ENCODE assay signal across 23 cellular contexts in genomic region chr13:51628059-51628852, GRCh38. TPM values are rescaled to one million over a fixed set of nuclear protein-coding genes. Genes with fewer than 3 reads are reported as not detected.
DNase-seq lines count a peak whose midpoint lies in the region; ATAC-seq, FAIRE-seq and TF ChIP-seq lines count a peak whose summit lies in the region.
"Had no signal": no experiment of that assay in that cellular context is flagged by ENCODE, and none has a peak within 500 bp of the region (broad histone marks: within the 10 kb centered on the region; RNA-seq: fewer than 3 reads in every experiment).

No MANE protein-coding gene starts in this region.

- TF ChIP-seq POLR2A in H1 (IDR thresholded peaks at IDR 0.05; ENCODE audit: control extremely low read depth in 1 of 2, low read depth in 2 of 2, low read length in 2 of 2): no peak

- no peaks in the 10 kb centered on the region for H3K36me3 ChIP-seq in H1 (ENCODE audit: control insufficient read depth in 2 of 4, insufficient read depth in 4 of 4, low read length in 3 of 4)
- H3K36me3 ChIP-seq in osteoblast (ENCODE audit: insufficient read depth, low read length): no peaks in the 10 kb centered on the region
- H3K36me3 ChIP-seq: adrenal gland, brain microvascular endothelial cell, esophagus squamous epithelium, ovary, right atrium auricular region had no signal

- no peak overlapping the region for H2BK120ac ChIP-seq in H1 (replicated peaks; ENCODE audit: low read depth, low read length)

- no peak overlapping the region for H2BK15ac ChIP-seq in H1 (ENCODE audit: low read length)

- H2BK20ac ChIP-seq in H1 (ENCODE audit: low read length): no peak overlapping the region

- H3K23me2 ChIP-seq in H1 (ENCODE audit: low read depth, low read length): no peaks in the 10 kb centered on the region

- no peak overlapping the region for H3K4ac ChIP-seq in H1 (replicated peaks; ENCODE audit: insufficient read length, low read depth, low read length)

- no peak overlapping the region for H4K91ac ChIP-seq in H1 (replicated peaks; ENCODE audit: insufficient read length, low read length)

- WGBS in H1 (ENCODE audit: extremely low coverage in 1 of 2, insufficient coverage in 1 of 2, insufficient read length in 1 of 2, insufficient replicate concordance in 2 of 2, low coverage in 1 of 2, low lambda C conversion rate in 2 of 2, missing lambda C conversion rate in 1 of 2), 2 experiments: 93% methylated on average over 19 of the region's 21 CpGs; no CpG with 5 or more reads in 1 of the 2 experiments

- no peak overlapping the region for H3K14ac ChIP-seq in H1 (ENCODE audit: insufficient read length)

- TF ChIP-seq RAD21 in H1 (IDR thresholded peaks at IDR 0.05 in 1 of 2, conservative IDR thresholded peaks at IDR 0.05 in 1 of 2; ENCODE audit: low read depth in 2 of 2, low read length in 2 of 2): no peak

- no peak overlapping the region for H3K4me3 ChIP-seq in H1 (ENCODE audit: extremely low read depth in 1 of 4, insufficient read depth in 2 of 4, low read depth in 3 of 4, low read length in 4 of 4)
- H3K4me3 ChIP-seq in osteoblast (ENCODE audit: insufficient read depth, low read length): no peak overlapping the region
- H3K4me3 ChIP-seq: adrenal gland, esophagus squamous epithelium, ovary, right atrium auricular region had no signal

- H3K27ac ChIP-seq in H1 (ENCODE audit: low read depth, low read length) (no peak overlapping the region), osteoblast (ENCODE audit: low read depth, low read length) (peak overlapping the region; percentile 95)
- H3K27ac ChIP-seq: brain microvascular endothelial cell, esophagus squamous epithelium, ovary, right atrium auricular region had no signal

- peak; percentile 77 for DNase-seq in DMS 273 (lab: John Stamatoyannopoulos, UW; ENCODE audit: unreplicated experiment)
- peak; percentile 85 for DNase-seq in NCI-H524 treated with DMSO at 0.1 percent for 48 hours (lab: John Stamatoyannopoulos, UW)
- no peak for DNase-seq in H1 (ENCODE audit: low read depth in 1 of 2, low spot score in 2 of 2)
- DNase-seq in osteoblast (ENCODE audit: insufficient read length, low spot score, missing footprints): no peak
- no peak for DNase-seq in NCI-H1930 (lab: John Stamatoyannopoulos, UW)
- no peak for DNase-seq in GM13976 (ENCODE audit: low spot score)
- DNase-seq: activated CD4-positive, alpha-beta memory T cell treated with anti-CD3 and anti-CD28 coated beads for 36 hours; activated CD4-positive, CD25-positive, alpha-beta regulatory T cell; activated T-cell treated with anti-CD3 and anti-CD28 coated beads for 4 hours; adrenal gland; brain microvascular endothelial cell; CD4-positive, alpha-beta T cell; effector memory CD8-positive, alpha-beta T cell; esophagus squamous epithelium; GDM1; Karpas-422; NCI-H187; ovary; T1000 had no signal

- no peak overlapping the region for H3K9ac ChIP-seq in H1 (replicated peaks in 1 of 4; ENCODE audit: extremely low read depth in 1 of 4, low read depth in 3 of 4, low read length in 3 of 4)

- H3K79me1 ChIP-seq in H1 (ENCODE audit: low read depth, low read length): peaks cover 18% of the 10 kb centered on the region

- no peak overlapping the region for H2BK12ac ChIP-seq in H1 (ENCODE audit: low read depth, low read length)

- peaks cover 0 to 6% of the 10 kb centered on the region in 2 experiments for H4K20me1 ChIP-seq in H1 (replicated peaks in 1 of 2; ENCODE audit: control insufficient read depth in 1 of 2, insufficient read depth in 2 of 2, low read length in 2 of 2)
- no peaks in the 10 kb centered on the region for H4K20me1 ChIP-seq in osteoblast (ENCODE audit: insufficient read depth, low read length)

- H2AFZ ChIP-seq in H1 (ENCODE audit: low read length) (no peak overlapping the region), osteoblast (ENCODE audit: low read length) (no peak overlapping the region)

- no peak overlapping the region for H3K23ac ChIP-seq in H1 (ENCODE audit: insufficient read length)

- H2BK5ac ChIP-seq in H1 (ENCODE audit: low read depth, low read length): no peak overlapping the region

- no peak for TF ChIP-seq CTCF in H1 (IDR thresholded peaks at IDR 0.05; ENCODE audit: control extremely low read depth in 1 of 3, insufficient read depth in 1 of 3, low read depth in 1 of 3, low read length in 3 of 3)
- TF ChIP-seq CTCF in osteoblast (IDR thresholded peaks at IDR 0.05; ENCODE audit: extremely low read depth, low read depth, low read length): no peak
- no peak for TF ChIP-seq CTCF in GM13976 (IDR thresholded peaks at IDR 0.05; ENCODE audit: borderline replicate concordance, control extremely low read depth, extremely low read depth, insufficient read depth, missing control alignments)

- peaks cover 0 to 11% (median 1%) of the 10 kb centered on the region in 4 experiments; a peak in 2 of 7 replicates for H3K4me1 ChIP-seq in H1 (replicated peaks in 1 of 4; ENCODE audit: control insufficient read depth in 3 of 4, insufficient read depth in 4 of 4, low read length in 3 of 4)
- H3K4me1 ChIP-seq in osteoblast (ENCODE audit: insufficient read depth, low read length): peaks cover 69% of the 10 kb centered on the region

- no peaks in the 10 kb centered on the region for H3K27me3 ChIP-seq in H1 (replicated peaks in 1 of 4; ENCODE audit: control insufficient read depth in 3 of 4, extremely low read depth in 1 of 4, insufficient read depth in 3 of 4, low read length in 3 of 4)
- no peaks in the 10 kb centered on the region for H3K27me3 ChIP-seq in osteoblast (ENCODE audit: insufficient read depth, low read length)
- H3K27me3 ChIP-seq: adrenal gland, brain microvascular endothelial cell, esophagus squamous epithelium, ovary, right atrium auricular region had no signal

- H4K5ac ChIP-seq in H1 (ENCODE audit: insufficient read length, low read depth, low read length): no peak overlapping the region

- H3K56ac ChIP-seq in H1 (replicated peaks; ENCODE audit: insufficient read length, low read depth, low read length): no peak overlapping the region

- H3K79me2 ChIP-seq in H1 (ENCODE audit: control insufficient read depth in 1 of 2, insufficient read depth in 2 of 2, low read length in 2 of 2) (peaks cover 0 to 97% of the 10 kb centered on the region in 2 experiments; a peak in 3 of 4 replicates), osteoblast (ENCODE audit: insufficient read depth, low read length) (peaks cover 79% of the 10 kb centered on the region)

- H3K4me2 ChIP-seq in H1 (ENCODE audit: insufficient read depth in 1 of 2, low read depth in 2 of 2, low read length in 2 of 2): no peak overlapping the region
- H3K4me2 ChIP-seq in osteoblast (ENCODE audit: insufficient read depth, low read length): no peak overlapping the region

- H3K18ac ChIP-seq in H1 (ENCODE audit: extremely low read depth, low read length): no peak overlapping the region

- in situ Hi-C loops in GM13976 (cut with MboI; ENCODE audit: low sequenced_read_pairs, unreplicated experiment): no loop called here

- ATAC-seq in HG02623 (IDR thresholded peaks at IDR 0.05; ENCODE audit: unreplicated experiment): no peak
- ATAC-seq: effector memory CD8-positive, alpha-beta T cell had no signal

- no peak for TF ChIP-seq EP300 in H1 (IDR thresholded peaks at IDR 0.05; ENCODE audit: borderline replicate concordance in 1 of 2, low read depth in 2 of 2, low read length in 2 of 2)

- FAIRE-seq in H1 (lab: Jason Lieb, UNC): no peak
- FAIRE-seq: RCC 7860, urothelium cell line had no signal

- H3K9me3 ChIP-seq in H1 (ENCODE audit: insufficient read depth in 2 of 2, low read depth in 1 of 2, low read length in 1 of 2): no peaks in the 10 kb centered on the region
- H3K9me3 ChIP-seq in osteoblast (ENCODE audit: low read depth, low read length): no peaks in the 10 kb centered on the region
- H3K9me3 ChIP-seq: adrenal gland, esophagus squamous epithelium, ovary, right atrium auricular region had no signal

- CTCF ChIA-PET in H1 (lab: Charles Lee; ENCODE audit: partially characterized antibody): interaction anchor here (0.8 to 1.5 kb wide), 2 partner anchors 12 to 168 kb away, joined by 3 read pairs; no protein-coding TSS in a partner anchor

- POLR2A ChIA-PET in H1 (lab: Charles Lee; ENCODE audit: partially characterized antibody): interaction anchor here (1.0 to 1.9 kb wide), 4 partner anchors 12 to 43 kb away, joined by 3 to 5 read pairs (median 4); no protein-coding TSS in a partner anchor

- peak overlapping the region; percentile 66 for H4K8ac ChIP-seq in H1 (ENCODE audit: extremely low read depth, insufficient read depth, low read length)

- H2AK5ac ChIP-seq in H1 (ENCODE audit: low read depth, low read length): no peak overlapping the region

TF ChIP-seq in H1, 55 proteins besides CTCF, POLR2A, EP300 and RAD21:
- TF ChIP-seq JUN (IDR thresholded peaks at IDR 0.05; ENCODE audit: low read depth, low read length): no peak
- TF ChIP-seq TEAD4 (IDR thresholded peaks at IDR 0.05; ENCODE audit: low read depth, low read length): no peak
- TF ChIP-seq MAFK (IDR thresholded peaks at IDR 0.05; ENCODE audit: low read depth, low read length): no peak
- no peak for TF ChIP-seq RFX5 (IDR thresholded peaks at IDR 0.05; ENCODE audit: borderline replicate concordance, low read depth, low read length)
- TF ChIP-seq HDAC2 (IDR thresholded peaks at IDR 0.05; ENCODE audit: borderline replicate concordance in 1 of 2, low read depth in 2 of 2, low read length in 2 of 2): no peak
- TF ChIP-seq RNF2 (IDR thresholded peaks at IDR 0.05; ENCODE audit: borderline replicate concordance, low read depth, low read length, missing control alignments, poor library complexity, severe bottlenecking): no peak

RNA-seq across cellular contexts. Expression of gene WDFY2, which starts 44.0 kb away (rescaled TPM):
- 29.0 and 31.1 TPM in 2 replicates for total RNA-seq in H1 (2021; fragmentation: NEBNext Ultra II Directional; extraction: Animal tissue kit (Norgen Biotek cat#: 25700))
- 13.5 and 13.9 TPM in 2 replicates for polyA plus RNA-seq in H1 (2011; rRNA removed)
- polyA plus RNA-seq in H1 (2011; cell fraction: cytosol; rRNA removed): 18.9 TPM
- polyA plus RNA-seq in H1 (2011; cell fraction: nucleus; rRNA removed): 36.9 TPM
- polyA plus RNA-seq in H1 (2012, experiment 1 of 2): 16.2 to 20.8 TPM (median 18.3 TPM) in 4 replicates
- polyA plus RNA-seq in H1 (2012, experiment 2 of 2): 5.1 TPM
- 15.5 TPM for polyA plus RNA-seq in H1 (2013, experiment 1 of 2)
- 14.5 TPM for polyA plus RNA-seq in H1 (2013, experiment 2 of 2)
- 38.2 and 40.9 TPM in 2 replicates for polyA minus RNA-seq in H1 (2011; rRNA and poly(A)+ RNA removed)
- 16.6 TPM for polyA minus RNA-seq in H1 (2011; cell fraction: cytosol; rRNA and poly(A)+ RNA removed)
- 60.5 TPM for polyA minus RNA-seq in H1 (2011; cell fraction: nucleus; rRNA and poly(A)+ RNA removed)
- 11.2 and 11.9 TPM in 2 replicates for total RNA-seq in osteoblast

Comparison
In these comparisons a context has a peak if more than half of its experiments do, and no peak if none do; other contexts are left out.
1. DNase-seq: peak in DMS 273 (single experiment) and NCI-H524 treated with DMSO at 0.1 percent for 48 hours (single experiment); none in H1 (0 of 2), osteoblast (single experiment), NCI-H1930 (0 of 2) and GM13976 (single experiment).